ENCODE assay signal across 8 cellular contexts in genomic region chr17:36591434-36592315, GRCh38. TPM values are rescaled to one million over a fixed set of nuclear protein-coding genes. Genes with fewer than 3 reads are reported as not detected.
A peak's percentile ranks its signal among the peaks of the same experiment; 100 is the strongest.
DNase-seq lines count a peak whose midpoint lies in the region; ATAC-seq and TF ChIP-seq lines count a peak whose summit lies in the region.

A gene with protein sequence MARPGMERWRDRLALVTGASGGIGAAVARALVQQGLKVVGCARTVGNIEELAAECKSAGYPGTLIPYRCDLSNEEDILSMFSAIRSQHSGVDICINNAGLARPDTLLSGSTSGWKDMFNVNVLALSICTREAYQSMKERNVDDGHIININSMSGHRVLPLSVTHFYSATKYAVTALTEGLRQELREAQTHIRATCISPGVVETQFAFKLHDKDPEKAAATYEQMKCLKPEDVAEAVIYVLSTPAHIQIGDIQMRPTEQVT (plus strand): TSS chr17:36591879. CDS start chr17:36592010, 131 bp downstream.

- intact Hi-C loops in activated CD4-positive, alpha-beta memory T cell treated with anti-CD3 and anti-CD28 coated beads for 36 hours (cut with micrococcal nuclease): loop anchor here (2.0 to 5.0 kb wide), 3 partner anchors 47 to 104 kb away; partner anchors contain the start of genes GGNBP2, MYO19, PIGW and ZNHIT3
- intact Hi-C loops in lower lobe of right lung (cut with DNase I): no loop called here

- H3K4me3 Mint-ChIP-seq in activated CD4-positive, alpha-beta memory T cell treated with anti-CD3 and anti-CD28 coated beads for 36 hours: peak within 1 kb of the TSS; percentile 69

- H3K4me3 ChIP-seq in AG09309 (ENCODE audit: control insufficient read depth, low read depth, low read length) (peak within 1 kb of the TSS; percentile 75), duodenal mucosa (ENCODE audit: low read depth in 1 of 2, low read length in 2 of 2) (peak within 1 kb of the TSS; percentile 75 to 88), lower lobe of right lung (peak within 1 kb of the TSS; percentile 91)

- H3K27ac Mint-ChIP-seq in activated CD4-positive, alpha-beta memory T cell treated with anti-CD3 and anti-CD28 coated beads for 36 hours: peak within 1 kb of the TSS; percentile 49

- H3K9me3 Mint-ChIP-seq in activated CD4-positive, alpha-beta memory T cell treated with anti-CD3 and anti-CD28 coated beads for 36 hours: no peaks in the 10 kb centered on the region

- H3K9ac ChIP-seq in duodenal mucosa (ENCODE audit: low read depth in 1 of 2, low read length in 2 of 2): peak within 1 kb of the TSS; percentile 83 to 89

- TF ChIP-seq CTCF in AG09309 (IDR thresholded peaks at IDR 0.05; ENCODE audit: control insufficient read depth, insufficient read depth, low read depth, low read length, missing control alignments) (no peak), lower lobe of right lung (IDR thresholded peaks at IDR 0.05) (no peak)

- H3K9me3 ChIP-seq in duodenal mucosa (ENCODE audit: control insufficient read depth in 1 of 2, low read length in 2 of 2) (no peaks in the 10 kb centered on the region), lower lobe of right lung (no peaks in the 10 kb centered on the region)

- POLR2A ChIA-PET in activated CD4-positive, alpha-beta memory T cell treated with anti-CD3 and anti-CD28 coated beads for 36 hours (lab: Charles Lee): interaction anchor here (1.7 to 2.7 kb wide), 2 partner anchors 10 to 57 kb away, joined by 8 to 26 read pairs; partner anchors contain the start of genes MRM1, MYO19 and PIGW

- ATAC-seq in GM19023 (IDR thresholded peaks at IDR 0.05; ENCODE audit: unreplicated experiment): peak; percentile 78
- peak; percentile 84 for ATAC-seq in HG03280 (IDR thresholded peaks at IDR 0.05; ENCODE audit: unreplicated experiment)
- ATAC-seq in lower lobe of right lung: peak; percentile 96 to 99

- H3K27me3 Mint-ChIP-seq in activated CD4-positive, alpha-beta memory T cell treated with anti-CD3 and anti-CD28 coated beads for 36 hours: no peaks in the 10 kb centered on the region

- H3K27ac ChIP-seq in duodenal mucosa (ENCODE audit: low read depth, low read length) (peak within 1 kb of the TSS; percentile 87), lower lobe of right lung (peak within 1 kb of the TSS; percentile 62)

- H3K4me1 Mint-ChIP-seq in activated CD4-positive, alpha-beta memory T cell treated with anti-CD3 and anti-CD28 coated beads for 36 hours (ENCODE audit: low read depth): peaks cover 28% of the 10 kb centered on the region

- CTCF ChIA-PET in activated CD4-positive, alpha-beta memory T cell treated with anti-CD3 and anti-CD28 coated beads for 36 hours (lab: Charles Lee): interaction anchor here (0.6 to 3.4 kb wide), 3 partner anchors 11 to 782 kb away, joined by 3 to 35 read pairs (median 3); partner anchors contain the start of gene MRM1

- H3K36me3 ChIP-seq in duodenal mucosa (ENCODE audit: control insufficient read depth in 1 of 2, insufficient read depth in 2 of 2, low read length in 2 of 2) (peaks cover 7 to 33% of the 10 kb centered on the region in 2 donors), lower lobe of right lung (peaks cover 33% of the 10 kb centered on the region)

- H3K27me3 ChIP-seq in duodenal mucosa (ENCODE audit: control insufficient read depth in 1 of 2, insufficient read depth in 2 of 2, low read length in 2 of 2) (no peaks in the 10 kb centered on the region), lower lobe of right lung (ENCODE audit: low read depth) (no peaks in the 10 kb centered on the region)

- H3K4me1 ChIP-seq in duodenal mucosa (ENCODE audit: control insufficient read depth in 1 of 2, insufficient read depth in 2 of 2, low read length in 2 of 2): peaks cover 35 to 49% of the 10 kb centered on the region in 2 donors
- peaks cover 16% of the 10 kb centered on the region for H3K4me1 ChIP-seq in lower lobe of right lung

- H3K36me3 Mint-ChIP-seq in activated CD4-positive, alpha-beta memory T cell treated with anti-CD3 and anti-CD28 coated beads for 36 hours: peaks cover 20% of the 10 kb centered on the region

- no peak for DNase-seq in AG09309 (ENCODE audit: low read depth)
- DNase-seq in NCI-H526 (lab: John Stamatoyannopoulos, UW): peak; percentile 29 to 90
- peak; percentile 87 for DNase-seq in activated CD4-positive, alpha-beta memory T cell treated with anti-CD3 and anti-CD28 coated beads for 36 hours
- DNase-seq in lower lobe of right lung: peak; percentile 89
- peak; percentile 71 to 86 for DNase-seq in stimulated activated CD4-positive, alpha-beta T cell treated with anti-CD3 and anti-CD28 coated beads, Interleukin-4, amount 100 ng/mL, for 4 hours

RNA-seq across cellular contexts. Expression of the gene that starts here (rescaled TPM):
- total RNA-seq in activated CD4-positive, alpha-beta memory T cell treated with anti-CD3 and anti-CD28 coated beads for 36 hours: 10 to 100 TPM; 10.2 to 10.5 TPM
- total RNA-seq in lower lobe of right lung: 5.9 TPM
